16 cellular contexts compared by ENCODE assay signal in genomic region chr1:203217668-203218067, GRCh38. TPM values are rescaled to one million over a fixed set of nuclear protein-coding genes. Genes with fewer than 3 reads are reported as not detected.
A peak's percentile ranks its signal among the peaks of the same experiment; 100 is the strongest.
DNase-seq lines count a peak whose midpoint lies in the region; ATAC-seq and TF ChIP-seq lines count a peak whose summit lies in the region.
"Had no signal": no experiment of that assay in that cellular context is flagged by ENCODE, and none has a peak within 500 bp of the region (broad histone marks: within the 10 kb centered on the region; RNA-seq: fewer than 3 reads in every experiment).

No MANE protein-coding gene starts in this region.

- H4K8ac ChIP-seq in trophoblast cell (ENCODE audit: low read depth, low read length): no peak overlapping the region

- TF ChIP-seq CTCF in WTC11 (IDR thresholded peaks at IDR 0.05): no peak

- H3K27me3 ChIP-seq in H7 (ENCODE audit: control insufficient read depth, insufficient read depth, low read length) (no peaks in the 10 kb centered on the region; the same call in 1 of the 2 replicates), trophoblast cell (ENCODE audit: insufficient read depth, low read length) (no peaks in the 10 kb centered on the region)

- no peak overlapping the region for H2BK120ac ChIP-seq in trophoblast cell (ENCODE audit: insufficient read depth, low read length, poor library complexity)

- H3K79me1 ChIP-seq in trophoblast cell (ENCODE audit: low read length): no peaks in the 10 kb centered on the region

- no peaks in the 10 kb centered on the region for H3K36me3 ChIP-seq in H7 (replicated peaks; ENCODE audit: control insufficient read depth, insufficient read depth, low read length)
- H3K36me3 ChIP-seq in trophoblast cell (ENCODE audit: control insufficient read depth in 1 of 2, insufficient read depth in 2 of 2, low read length in 2 of 2): no peaks in the 10 kb centered on the region

- WGBS in trophoblast cell (ENCODE audit: extremely low coverage, insufficient coverage, insufficient read length): no CpG with 5 or more reads among the region's 7 CpGs

- H3K4me1 Mint-ChIP-seq in WTC11: peaks cover 17% of the 10 kb centered on the region

- H3K27ac Mint-ChIP-seq in WTC11: no peak overlapping the region
- H3K27ac Mint-ChIP-seq: CD8-positive, alpha-beta T cell had no signal

- peak overlapping the region; percentile 26 for H3K9ac ChIP-seq in trophoblast cell (ENCODE audit: low read length)

- H3K4me2 ChIP-seq in trophoblast cell (ENCODE audit: low read length): no peak overlapping the region

- no peak overlapping the region for H3K27ac ChIP-seq in trophoblast cell (ENCODE audit: low read depth, low read length)

- POLR2A ChIA-PET in WTC11 (lab: Charles Lee): no interaction called here

- H4K12ac ChIP-seq in trophoblast cell (ENCODE audit: low read depth, low read length): no peak overlapping the region

- no peak overlapping the region for H2BK12ac ChIP-seq in trophoblast cell (ENCODE audit: low read length)

- H3K23ac ChIP-seq in trophoblast cell (ENCODE audit: low read length): no peak overlapping the region

- H2AK5ac ChIP-seq in trophoblast cell (ENCODE audit: low read length): no peak overlapping the region

- no peak overlapping the region for H3K4me3 Mint-ChIP-seq in WTC11
- H3K4me3 Mint-ChIP-seq: CD8-positive, alpha-beta T cell had no signal

- H3K36me3 Mint-ChIP-seq in WTC11: no peaks in the 10 kb centered on the region
- H3K36me3 Mint-ChIP-seq: CD8-positive, alpha-beta T cell had no signal

- no peaks in the 10 kb centered on the region for H3K9me3 ChIP-seq in trophoblast cell (ENCODE audit: insufficient read depth, low read depth, low read length)

- H3K4me1 ChIP-seq in trophoblast cell (ENCODE audit: control insufficient read depth in 1 of 2, insufficient read depth in 2 of 2, low read length in 2 of 2): no peaks in the 10 kb centered on the region

- H2BK5ac ChIP-seq in trophoblast cell (ENCODE audit: low read depth, low read length, poor library complexity): no peak overlapping the region

- no peak overlapping the region for H4K91ac ChIP-seq in trophoblast cell (ENCODE audit: low read depth, low read length)

- no peak overlapping the region for H3K4ac ChIP-seq in trophoblast cell (ENCODE audit: low read depth, low read length)

- no peak overlapping the region for H3K4me3 ChIP-seq in H7 (ENCODE audit: insufficient read depth, low read depth, low read length)
- no peak overlapping the region for H3K4me3 ChIP-seq in trophoblast cell (ENCODE audit: low read depth, low read length)

- CTCF ChIA-PET in WTC11 (lab: Charles Lee): interaction anchor here (0.5 to 6.8 kb wide), 19 partner anchors 36 to 196 kb away, joined by 3 to 192 read pairs (median 16); partner anchors contain the start of genes ADORA1, MYBPH, MYOG and PPFIA4

- no peaks in the 10 kb centered on the region for H3K79me2 ChIP-seq in trophoblast cell (ENCODE audit: control insufficient read depth, insufficient read depth, low read length, poor library complexity)

- no peak overlapping the region for H3K14ac ChIP-seq in trophoblast cell (ENCODE audit: low read length)

- H3K27me3 Mint-ChIP-seq in WTC11 (ENCODE audit: low read depth): peaks cover 6% of the 10 kb centered on the region

- peak; percentile 49 for ATAC-seq in WTC11
- ATAC-seq: CD8-positive, alpha-beta T cell had no signal

- DNase-seq in H7: peak; percentile 41
- DNase-seq in WTC11 (ENCODE audit: low spot score): peak; percentile 24
- DNase-seq in mesenteric fat pad (ENCODE audit: low spot score): peak; percentile 83
- DNase-seq in trophoblast cell: no peak
- no peak for DNase-seq in mucosa of gallbladder (ENCODE audit: low spot score)
- DNase-seq in DMS153 treated with DMSO at 0.1 percent for 48 hours (lab: John Stamatoyannopoulos, UW; ENCODE audit: unreplicated experiment): no peak
- DNase-seq in islet precursor cell: no peak
- DNase-seq in AML-193 (lab: John Stamatoyannopoulos, UW): no peak
- DNase-seq: CD8-positive, alpha-beta T cell; DMS 273 treated with DMSO at 0.1 percent for 48 hours; GDM1; HCEC 1CT; IMR-90 had no signal

- H3K9me3 Mint-ChIP-seq in WTC11: no peaks in the 10 kb centered on the region
- H3K9me3 Mint-ChIP-seq: CD8-positive, alpha-beta T cell had no signal

- H3K18ac ChIP-seq in trophoblast cell (ENCODE audit: low read length): no peak overlapping the region

- H2AFZ ChIP-seq in trophoblast cell (ENCODE audit: insufficient read depth, low read length, poor library complexity): no peak overlapping the region

TF ChIP-seq in WTC11, 78 proteins besides CTCF, POLR2A, EP300 and RAD21:
- TF ChIP-seq GTF2I (CRISPR knock-in tag; conservative IDR thresholded peaks at IDR 0.05): no peak
- TF ChIP-seq ZNF232 (CRISPR knock-in tag; IDR thresholded peaks at IDR 0.05): no peak
- TF ChIP-seq ZNF317 (CRISPR knock-in tag; IDR thresholded peaks at IDR 0.05; ENCODE audit: borderline replicate concordance, low read depth): no peak
- no peak for TF ChIP-seq CREM (CRISPR knock-in tag; IDR thresholded peaks at IDR 0.05)
- no peak for TF ChIP-seq KAT7 (CRISPR knock-in tag; IDR thresholded peaks at IDR 0.05; ENCODE audit: borderline replicate concordance)
- no peak for TF ChIP-seq ZBTB21 (CRISPR knock-in tag; IDR thresholded peaks at IDR 0.05; ENCODE audit: borderline replicate concordance)
- no peak for TF ChIP-seq ATF2 (CRISPR knock-in tag; IDR thresholded peaks at IDR 0.05; ENCODE audit: borderline replicate concordance, low read depth)
- no peak for TF ChIP-seq SMAD4 (CRISPR knock-in tag; IDR thresholded peaks at IDR 0.05)
- no peak for TF ChIP-seq SMAD3 (CRISPR knock-in tag; IDR thresholded peaks at IDR 0.05; ENCODE audit: borderline replicate concordance)
- no peak for TF ChIP-seq EMX1 (CRISPR knock-in tag; IDR thresholded peaks at IDR 0.05)
- TF ChIP-seq NFE2L1 (CRISPR knock-in tag; IDR thresholded peaks at IDR 0.05): no peak
- TF ChIP-seq ZNF121 (CRISPR knock-in tag; IDR thresholded peaks at IDR 0.05): no peak
- TF ChIP-seq SOX15 (CRISPR knock-in tag; IDR thresholded peaks at IDR 0.05): no peak
- TF ChIP-seq ETV6 (CRISPR knock-in tag; IDR thresholded peaks at IDR 0.05): no peak
- no peak for TF ChIP-seq MAX (CRISPR knock-in tag; IDR thresholded peaks at IDR 0.05)
- no peak for TF ChIP-seq E2F4 (CRISPR knock-in tag; IDR thresholded peaks at IDR 0.05; ENCODE audit: borderline replicate concordance, low read depth)
- TF ChIP-seq CBFB (CRISPR knock-in tag; IDR thresholded peaks at IDR 0.05; ENCODE audit: low read depth): no peak
- no peak for TF ChIP-seq ZMAT4 (CRISPR knock-in tag; IDR thresholded peaks at IDR 0.05)
- no peak for TF ChIP-seq TP53 (CRISPR knock-in tag; IDR thresholded peaks at IDR 0.05)
TF ChIP-seq in WTC11: peak in this region for 0.

RNA-seq across cellular contexts. Expression of gene CHIT1, which starts 11.8 kb away (rescaled TPM):
- not detected in 2 replicates for total RNA-seq in H7 (2014; rRNA removed; shearing (Covaris generic))
- 0.15 to 0.39 TPM (median 0.21 TPM) in 3 replicates for total RNA-seq in WTC11 (2021)
- total RNA-seq in mesenteric fat pad: 17.4 TPM
- polyA plus RNA-seq in trophoblast cell (2013): not detected in 2 replicates
- total RNA-seq in mucosa of gallbladder: 0.06 TPM
- total RNA-seq: Calu3, H1, IMR-90 had no signal
- polyA plus RNA-seq: BJ, H1, IMR-90 had no signal

RNA-seq across cellular contexts. Expression of gene CHI3L1, which starts 31.2 kb away (rescaled TPM):
- total RNA-seq in H7 (2014; rRNA removed; shearing (Covaris generic)): 0.37 and 0.42 TPM in 2 replicates
- total RNA-seq in WTC11 (2021) (0.24 to 0.41 TPM (median 0.27 TPM) in 3 replicates), mesenteric fat pad (346 TPM), mucosa of gallbladder (0.40 TPM)
- polyA plus RNA-seq in trophoblast cell (2013): not detected in 2 replicates
- total RNA-seq: Calu3; CD8-positive, alpha-beta T cell; H1; IMR-90 had no signal

RNA-seq across cellular contexts. Expression of gene MYBPH, which starts 42.0 kb away (rescaled TPM):
- not detected in 2 replicates for total RNA-seq in H7 (2014; rRNA removed; shearing (Covaris generic))
- total RNA-seq in WTC11 (2021) (not detected in 3 replicates), mesenteric fat pad (0.22 TPM), mucosa of gallbladder (not detected)
- polyA plus RNA-seq in trophoblast cell (2013): not detected in 2 replicates
- total RNA-seq: Calu3; CD8-positive, alpha-beta T cell; H1; IMR-90 had no signal
- polyA plus RNA-seq: BJ, H1, IMR-90 had no signal

Comparison
In these comparisons a context has a peak if more than half of its experiments do, and no peak if none do; other contexts are left out.
1. DNase-seq: peak in H7 (single experiment), WTC11 (single experiment) and mesenteric fat pad (single experiment); none in trophoblast cell (0 of 2), mucosa of gallbladder (single experiment), DMS153 treated with DMSO at 0.1 percent for 48 hours (single experiment), islet precursor cell (single experiment) and AML-193 (0 of 2).
2. RNA of gene CHIT1, which starts 11.8 kb away (total RNA-seq): 17.4 TPM in mesenteric fat pad (single experiment); 0.15 to 0.39 TPM in WTC11, 0.06 TPM in mucosa of gallbladder (single experiment) and not detected in H7; every median in the first group is over 10 times any median in the second.
3. RNA of gene CHI3L1, which starts 31.2 kb away (total RNA-seq): 346 TPM in mesenteric fat pad (single experiment); 0.37 to 0.42 TPM in H7, 0.40 TPM in mucosa of gallbladder (single experiment) and 0.24 to 0.41 TPM in WTC11; every median in the first group is over 100 times any median in the second.